Comparison of ENCODE assay signal across 8 cellular contexts in the genomic region with DNA sequence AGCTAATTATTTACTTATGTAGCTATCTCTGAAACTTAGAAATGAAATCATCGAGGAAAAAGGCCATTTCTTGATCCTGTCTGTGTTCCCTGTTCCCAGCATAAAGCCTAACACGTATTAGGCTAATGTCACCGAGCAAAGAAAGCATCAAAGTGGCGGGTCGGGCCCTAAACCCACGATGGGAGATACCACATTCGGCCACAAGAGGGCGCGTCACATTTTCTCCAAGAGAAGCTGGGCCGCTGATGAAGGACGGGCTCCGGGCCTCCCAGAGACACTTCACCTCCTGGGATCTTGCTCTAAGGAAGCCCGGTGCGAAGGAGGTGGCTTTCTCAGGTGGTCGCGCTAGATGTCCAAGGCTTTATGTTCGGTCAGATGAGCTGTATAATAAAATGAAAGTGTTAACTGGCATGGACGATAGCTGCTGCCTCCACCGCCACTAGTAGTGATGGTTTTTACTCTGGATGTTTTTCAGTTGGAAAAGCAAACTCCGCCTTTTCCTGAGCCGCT. TPM values are rescaled to one million over a fixed set of nuclear protein-coding genes. Genes with fewer than 3 reads are reported as not detected.
DNase-seq lines count a peak whose midpoint lies in the region; ATAC-seq and TF ChIP-seq lines count a peak whose summit lies in the region.

No MANE protein-coding gene starts in this region.

- no peaks in the 10 kb centered on the region for H3K9me3 ChIP-seq in CD4-positive, CD25-positive, alpha-beta regulatory T cell (ENCODE audit: control insufficient read depth in 2 of 2, low read length in 2 of 2)
- H3K9me3 ChIP-seq in aorta (ENCODE audit: control insufficient read depth, low read length): no peaks in the 10 kb centered on the region

- H3K27me3 ChIP-seq in CD4-positive, CD25-positive, alpha-beta regulatory T cell (ENCODE audit: control insufficient read depth, insufficient read depth, low read length): no peaks in the 10 kb centered on the region
- H3K27me3 ChIP-seq in aorta (ENCODE audit: control insufficient read depth in 1 of 2, insufficient read depth in 2 of 2, low read length in 1 of 2): no peaks in the 10 kb centered on the region

- H3K9me3 Mint-ChIP-seq in CD4-positive, CD25-positive, alpha-beta regulatory T cell: no peaks in the 10 kb centered on the region

- H3K4me3 ChIP-seq in CD4-positive, CD25-positive, alpha-beta regulatory T cell (ENCODE audit: low read depth, low read length): peak overlapping the region; percentile 99
- H3K4me3 ChIP-seq in astrocyte of the spinal cord (ENCODE audit: low read depth, low read length) (peak overlapping the region; percentile 69), aorta (ENCODE audit: low read length in 2 of 2) (peak overlapping the region; percentile 23)

- H3K27ac ChIP-seq in CD4-positive, CD25-positive, alpha-beta regulatory T cell (ENCODE audit: insufficient read depth, low read length, poor library complexity, severe bottlenecking): peak overlapping the region; percentile 88
- H3K27ac ChIP-seq in aorta (ENCODE audit: low read depth in 1 of 2, low read length in 2 of 2): peak overlapping the region in 1 of 2 donors; percentile 15

- H3K27me3 Mint-ChIP-seq in CD4-positive, CD25-positive, alpha-beta regulatory T cell: no peaks in the 10 kb centered on the region

- peak overlapping the region; percentile 69 to 97 (median 97) for H3K27ac Mint-ChIP-seq in CD4-positive, CD25-positive, alpha-beta regulatory T cell

- H3K36me3 ChIP-seq in CD4-positive, CD25-positive, alpha-beta regulatory T cell (ENCODE audit: control insufficient read depth, insufficient read depth, low read length): peaks cover 16% of the 10 kb centered on the region
- peaks cover 0 to 1% of the 10 kb centered on the region in 2 donors for H3K36me3 ChIP-seq in aorta (ENCODE audit: control insufficient read depth in 1 of 2, insufficient read depth in 2 of 2, low read length in 1 of 2)

- H3K4me1 Mint-ChIP-seq in CD4-positive, CD25-positive, alpha-beta regulatory T cell: peaks cover 0 to 40% (median 17%) of the 10 kb centered on the region in 4 donors

- DNase-seq in CD4-positive, CD25-positive, alpha-beta regulatory T cell: peak; percentile 82 to 89 (median 88)
- DNase-seq in GOT3 (lab: John Stamatoyannopoulos, UW) (peak; percentile 64), NCI-H187 treated with DMSO at 0.1 percent for 48 hours (lab: John Stamatoyannopoulos, UW) (peak; percentile 43), T-helper 9 cell (peak; percentile 94), astrocyte of the spinal cord (ENCODE audit: low read depth, low spot score) (peak; percentile 87), hippocampal formation (lab: John Stamatoyannopoulos, UW) (peak; percentile 86 to 88), retina (peak; percentile 96), aorta (peak; percentile 93 to 98)

- ATAC-seq in CD4-positive, CD25-positive, alpha-beta regulatory T cell (ENCODE audit: low read depth in 2 of 2): peak; percentile 25 to 35
- ATAC-seq in aorta (ENCODE audit: low FRiP score): peak; percentile 92

- peak overlapping the region; percentile 95 to 99 (median 99) for H3K4me3 Mint-ChIP-seq in CD4-positive, CD25-positive, alpha-beta regulatory T cell

- peaks cover 4% of the 10 kb centered on the region for H3K36me3 Mint-ChIP-seq in CD4-positive, CD25-positive, alpha-beta regulatory T cell

- H3K4me1 ChIP-seq in CD4-positive, CD25-positive, alpha-beta regulatory T cell (ENCODE audit: control insufficient read depth, insufficient read depth, low read length, poor library complexity, severe bottlenecking): peaks cover 22% of the 10 kb centered on the region
- H3K4me1 ChIP-seq in aorta (ENCODE audit: control insufficient read depth in 1 of 2, insufficient read depth in 2 of 2, low read length in 2 of 2): no peaks in the 10 kb centered on the region

- TF ChIP-seq CTCF in astrocyte of the spinal cord (IDR thresholded peaks at IDR 0.05; ENCODE audit: low read depth, low read length): peak; percentile 84

- in situ Hi-C loops in astrocyte of the spinal cord (cut with HindIII; ENCODE audit: low sequenced_read_pairs): no loop called here

- intact Hi-C loops in aorta (cut with DNase I): loop anchor here in 1 of 2 donors (5.0 kb wide), 1 partner anchor 203 kb away; no protein-coding TSS in a partner anchor

- 0 to 1% methylated on average over 21 of the region's 21 CpGs for WGBS in aorta, 2 donors

RNA-seq across cellular contexts. Expression of a gene that starts 0.9 kb away (rescaled TPM):
- 25.2 TPM for total RNA-seq in CD4-positive, CD25-positive, alpha-beta regulatory T cell
- polyA plus RNA-seq in CD4-positive, CD25-positive, alpha-beta regulatory T cell: 10 to 100 TPM; 42.1 to 65.2 (median 54.0) TPM
- total RNA-seq in aorta: 10 to 100 TPM; 39.4 to 42.8 TPM
- polyA plus RNA-seq in aorta: 10 to 100 TPM; 15.0 to 45.8 TPM

RNA-seq across cellular contexts. Expression of a gene that starts 35.7 kb away (rescaled TPM):
- 0.96 TPM for total RNA-seq in CD4-positive, CD25-positive, alpha-beta regulatory T cell
- polyA plus RNA-seq in CD4-positive, CD25-positive, alpha-beta regulatory T cell: under 1 TPM in 1 of 4 donors, not detected in 3; 0.09 TPM
- 10 to 100 TPM in 1 of 2 donors, 1 to 10 TPM in 1; 9.3 to 12.6 TPM for total RNA-seq in aorta
- polyA plus RNA-seq in aorta: 1 to 10 TPM; 2.5 to 3.8 TPM

RNA-seq across cellular contexts. Expression of a gene that starts 38.4 kb away (rescaled TPM):
- 14.4 TPM for total RNA-seq in CD4-positive, CD25-positive, alpha-beta regulatory T cell
- 1 to 10 TPM; 1.7 to 3.9 (median 2.7) TPM for polyA plus RNA-seq in CD4-positive, CD25-positive, alpha-beta regulatory T cell
- total RNA-seq in aorta: 100 to 1,000 TPM; 113 to 150 TPM
- 100 to 1,000 TPM in 1 of 2 donors, 10 to 100 TPM in 1; 48.1 to 159 TPM for polyA plus RNA-seq in aorta

RNA-seq across cellular contexts. Expression of a gene that starts 56.2 kb away (rescaled TPM):
- total RNA-seq in CD4-positive, CD25-positive, alpha-beta regulatory T cell: 85.4 TPM
- under 1 TPM; 0.41 to 0.55 (median 0.44) TPM for polyA plus RNA-seq in CD4-positive, CD25-positive, alpha-beta regulatory T cell
- total RNA-seq in aorta: 10 to 100 TPM; 64.4 to 99.0 TPM
- polyA plus RNA-seq in aorta: 10 to 100 TPM; 20.3 to 26.1 TPM

Comparison
In these comparisons a context has a peak if more than half of its experiments do, and no peak if none do; other contexts are left out.
1. DNase-seq: peak in every context shown above with its lines; median percentile 96 in retina; 96 in aorta; 94 in T-helper 9 cell; 88 in CD4-positive, CD25-positive, alpha-beta regulatory T cell; 87 in astrocyte of the spinal cord; 87 in hippocampal formation; 64 in GOT3; 43 in NCI-H187 treated with DMSO at 0.1 percent for 48 hours.
2. H3K4me3 ChIP-seq: peak in every context shown above with its lines; median percentile 99 in CD4-positive, CD25-positive, alpha-beta regulatory T cell; 69 in astrocyte of the spinal cord; 23 in aorta.